Comparison of ENCODE assay signal across 17 cellular contexts in the genomic region with DNA sequence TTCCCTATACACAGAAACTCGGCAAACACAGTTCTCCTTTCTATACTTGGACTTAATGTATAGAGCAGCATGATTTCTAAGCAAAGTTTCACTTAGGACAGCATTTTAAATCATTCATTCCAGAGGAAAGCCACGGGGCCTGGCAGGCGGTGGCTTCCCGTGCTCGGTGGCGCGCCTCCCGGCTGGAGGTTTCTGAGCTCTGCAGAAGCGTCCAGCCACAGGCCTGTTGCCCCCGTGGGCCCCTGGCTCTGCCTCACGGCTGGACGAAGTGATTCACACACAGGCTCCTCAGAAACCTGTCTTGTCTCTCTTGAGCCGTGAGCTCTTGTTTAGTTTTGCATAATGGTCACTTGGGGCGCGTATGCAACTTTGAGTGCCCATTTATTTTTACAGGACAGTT.
"Had no signal": no experiment of that assay in that cellular context is flagged by ENCODE, and none has a peak within 500 bp of the region (broad histone marks: within the 10 kb centered on the region; RNA-seq: fewer than 3 reads in every experiment).

No MANE protein-coding gene starts in this region.

- H3K27ac Mint-ChIP-seq: activated CD4-positive, alpha-beta T cell treated with anti-CD3 and anti-CD28 coated beads, Interleukin-2, amount 10 ng/mL, durations not matched to agents 7 days and 5 days; activated T-helper 1 cell treated with anti-CD3 and anti-CD28 coated beads, Interleukin-12 subunit alpha, Interleukin-12 subunit beta, Interleukin-2, Interleukin-4 antibody, amounts not matched to agents 30 ng/mL and 10 ng/mL and 1 ng/mL, durations not matched to agents 14 hours and 24 hours and 36 hours had no signal

- H3K4me1 Mint-ChIP-seq: activated CD4-positive, alpha-beta T cell treated with anti-CD3 and anti-CD28 coated beads, Interleukin-2, amount 10 ng/mL, durations not matched to agents 7 days and 5 days; brain had no signal

- H3K4me3 ChIP-seq: coronary artery, sigmoid colon, thyroid gland had no signal

- H3K4me1 ChIP-seq: sigmoid colon, thyroid gland had no signal

- H3K9me3 Mint-ChIP-seq: activated CD4-positive, alpha-beta T cell treated with anti-CD3 and anti-CD28 coated beads, Interleukin-2, amount 10 ng/mL, durations not matched to agents 7 days and 5 days; activated T-helper 1 cell treated with anti-CD3 and anti-CD28 coated beads, Interleukin-12 subunit alpha, Interleukin-12 subunit beta, Interleukin-2, Interleukin-4 antibody, amounts not matched to agents 30 ng/mL and 10 ng/mL and 1 ng/mL, durations not matched to agents 14 hours and 24 hours and 36 hours; brain; natural killer cell had no signal

- H3K27me3 Mint-ChIP-seq: activated CD4-positive, alpha-beta T cell treated with anti-CD3 and anti-CD28 coated beads, Interleukin-2, amount 10 ng/mL, durations not matched to agents 7 days and 5 days; activated naive CD8-positive, alpha-beta T cell; brain had no signal

- H3K27ac ChIP-seq: coronary artery, sigmoid colon, thyroid gland had no signal

- H3K27me3 ChIP-seq: sigmoid colon, thyroid gland had no signal

- ATAC-seq: natural killer cell had no signal

- H3K9me3 ChIP-seq: sigmoid colon, thyroid gland had no signal

- DNase-seq: activated CD4-positive, alpha-beta T cell treated with anti-CD3 and anti-CD28 coated beads, Interleukin-2, amount 10 ng/mL, durations not matched to agents 7 days and 5 days; activated gamma-delta T cell treated with Interleukin-2 at 50 U/mL for 16 hours; activated T-cell treated with anti-CD3 and anti-CD28 coated beads for 4 hours; central memory CD4-positive, alpha-beta T cell; kidney glomerular epithelial cell; natural killer cell; occipital lobe; sigmoid colon; stimulated activated CD4-positive, alpha-beta T cell treated with anti-CD3 and anti-CD28 coated beads, Interleukin-4, amount 100 ng/mL, for 4 hours; stimulated activated naive CD4-positive, alpha-beta T cell; T-helper 1 cell; T-helper 9 cell; thyroid gland had no signal

- H3K4me3 Mint-ChIP-seq: activated CD4-positive, alpha-beta T cell treated with anti-CD3 and anti-CD28 coated beads, Interleukin-2, amount 10 ng/mL, durations not matched to agents 7 days and 5 days; activated T-helper 1 cell treated with anti-CD3 and anti-CD28 coated beads, Interleukin-12 subunit alpha, Interleukin-12 subunit beta, Interleukin-2, Interleukin-4 antibody, amounts not matched to agents 30 ng/mL and 10 ng/mL and 1 ng/mL, durations not matched to agents 14 hours and 24 hours and 36 hours; brain; natural killer cell had no signal
